In genomic region chr3:134757549-134758069, GRCh38 we compare ENCODE assay signal across 23 cellular contexts. TPM values are rescaled to one million over a fixed set of nuclear protein-coding genes. Genes with fewer than 3 reads are reported as not detected.
DNase-seq lines count a peak whose midpoint lies in the region; ATAC-seq, FAIRE-seq and TF ChIP-seq lines count a peak whose summit lies in the region.
"Had no signal": no experiment of that assay in that cellular context is flagged by ENCODE, and none has a peak within 500 bp of the region (broad histone marks: within the 10 kb centered on the region; RNA-seq: fewer than 3 reads in every experiment).

No MANE protein-coding gene starts in this region.

- 84% methylated on average over 3 of the region's 3 CpGs for WGBS in esophagus muscularis mucosa

- no peaks in the 10 kb centered on the region for H3K36me3 ChIP-seq in esophagus muscularis mucosa
- H3K36me3 ChIP-seq: BLaER1 treated with 17β-estradiol and CSF1 and Interleukin-3, amounts not matched to agents 10 nM and 100 nM had no signal

- H3K27me3 ChIP-seq in esophagus muscularis mucosa: no peaks in the 10 kb centered on the region
- H3K27me3 ChIP-seq: BLaER1 treated with 17β-estradiol and CSF1 and Interleukin-3, amounts not matched to agents 10 nM and 100 nM had no signal

- H3K4me1 ChIP-seq in esophagus muscularis mucosa: no peaks in the 10 kb centered on the region
- H3K4me1 ChIP-seq: A549, Caco-2 had no signal

- intact Hi-C loops in esophagus muscularis mucosa (cut with DNase I): loop anchor here (10.0 kb wide), 1 partner anchor 103 kb away; the partner anchor contains the start of gene KY

- FAIRE-seq in GM12892 (lab: Jason Lieb, UNC): no peak
- FAIRE-seq: A549, D721Med, G401.6, GM12891, GM18507 had no signal

- DNase-seq in esophagus muscularis mucosa (ENCODE audit: extremely low spot score) (peak; percentile 78), omental fat pad (ENCODE audit: low spot score) (no peak), ureter (ENCODE audit: low spot score) (peak; percentile 14), GM12892 (ENCODE audit: insufficient read length) (no peak), HCEC 1CT (no peak)
- DNase-seq: AML-193; Caco-2; Calu3; CD4-positive, alpha-beta T cell; CD8-positive, alpha-beta T cell; DMS79 treated with DMSO at 0.1 percent for 48 hours; GF-D8 had no signal

- H3K4me3 ChIP-seq in esophagus muscularis mucosa: no peak overlapping the region
- H3K4me3 ChIP-seq: A549; BLaER1 treated with 17β-estradiol and CSF1 and Interleukin-3, amounts not matched to agents 10 nM and 100 nM had no signal

- TF ChIP-seq POLR2A in esophagus muscularis mucosa (IDR thresholded peaks at IDR 0.05; ENCODE audit: low read depth): no peak
- TF ChIP-seq POLR2A in GM12892 (IDR thresholded peaks at IDR 0.05; ENCODE audit: low read depth, low read length): no peak

- TF ChIP-seq CTCF in esophagus muscularis mucosa (IDR thresholded peaks at IDR 0.05) (no peak), omental fat pad (IDR thresholded peaks at IDR 0.05) (no peak)

- no peak for TF ChIP-seq EP300 in esophagus muscularis mucosa (IDR thresholded peaks at IDR 0.05)

- peak; percentile 24 for ATAC-seq in omental fat pad (ENCODE audit: low FRiP score)
- ATAC-seq in HG03342 (IDR thresholded peaks at IDR 0.05; ENCODE audit: unreplicated experiment): no peak
- ATAC-seq: A549; CD8-positive, alpha-beta T cell had no signal

- H3K9me3 ChIP-seq in esophagus muscularis mucosa: no peaks in the 10 kb centered on the region
- H3K9me3 ChIP-seq: A549; BLaER1 treated with 17β-estradiol and CSF1 and Interleukin-3, amounts not matched to agents 10 nM and 100 nM; Caco-2 had no signal

- H3K27ac ChIP-seq in esophagus muscularis mucosa (replicated peaks in 1 of 4): no peak overlapping the region
- H3K27ac ChIP-seq: 22Rv1; A549; BLaER1 treated with 17β-estradiol and CSF1 and Interleukin-3, amounts not matched to agents 10 nM and 100 nM; C4-2B had no signal

RNA-seq across cellular contexts. Expression of gene EPHB1, which starts 37.5 kb away (rescaled TPM):
- 1 to 10 TPM in 3 of 4 donors, under 1 TPM in 1; under 0.01 to 6.1 (median 2.8) TPM for total RNA-seq in esophagus muscularis mucosa
- total RNA-seq in omental fat pad: 1 to 10 TPM in 2 of 4 donors, under 1 TPM in 2; 0.74 to 2.2 (median 1.1) TPM
- 3.1 TPM for total RNA-seq in ureter
- polyA plus RNA-seq in GM12892 (2012; ENCODE audit: missing spikeins): 0.53 TPM
- total RNA-seq: A172; B cell; CD8-positive, alpha-beta T cell had no signal

Comparison
In these comparisons a context has a peak if more than half of its experiments do, and no peak if none do; other contexts are left out.
1. DNase-seq: peak in esophagus muscularis mucosa (single experiment) and ureter (single experiment); none in omental fat pad (single experiment), GM12892 (single experiment) and HCEC 1CT (single experiment).